Comparison of ENCODE assay signal across 8 cellular contexts in genomic region chr13:36999054-36999927, GRCh38. TPM values are rescaled to one million over a fixed set of nuclear protein-coding genes. Genes with fewer than 3 reads are reported as not detected.
DNase-seq lines count a peak whose midpoint lies in the region; ATAC-seq and TF ChIP-seq lines count a peak whose summit lies in the region.

Gene ALG5 (minus strand): TSS chr13:36999340. CDS start chr13:36999300, 40 bp downstream.

- H3K4me3 ChIP-seq in NB4 (ENCODE audit: low read depth, low read length), result peak within 1 kb of the TSS; percentile 94
- peak within 1 kb of the TSS; percentile 96 to 98 for H3K4me3 ChIP-seq in SK-N-SH (ENCODE audit: low read depth in 2 of 2, low read length in 1 of 2)

- H3K9me3 Mint-ChIP-seq in HFFc6, result no peaks in the 10 kb centered on the region

- POLR2A ChIA-PET in SK-N-SH (lab: Yijun Ruan, JAX), result interaction anchor here (0.6 to 1.8 kb wide), 5 partner anchors 13 to 83 kb away, joined by 3 to 5 read pairs (median 4); no protein-coding TSS in a partner anchor

- no peaks in the 10 kb centered on the region for H3K27me3 ChIP-seq in SK-N-SH (ENCODE audit: insufficient read depth)

- H2AFZ ChIP-seq in SK-N-SH (ENCODE audit: low read depth), result peak within 1 kb of the TSS; percentile 80

- peak within 1 kb of the TSS; percentile 94 for H3K9ac ChIP-seq in SK-N-SH

- H3K4me1 ChIP-seq in SK-N-SH (ENCODE audit: control insufficient read depth in 1 of 2, insufficient read depth in 2 of 2, low read depth in 1 of 2, low read length in 1 of 2), result peaks cover 9 to 13% of the 10 kb centered on the region in 2 experiments; a peak in 3 of 4 replicates

- H3K36me3 Mint-ChIP-seq in HFFc6 (ENCODE audit: low read depth), result no peaks in the 10 kb centered on the region; the same call in 1 of the 2 replicates

- H3K27me3 Mint-ChIP-seq in HFFc6 (ENCODE audit: insufficient read depth), result peaks cover 10% of the 10 kb centered on the region

- H3K9me3 ChIP-seq in SK-N-SH, result no peaks in the 10 kb centered on the region

- TF ChIP-seq CTCF in GM10266 (IDR thresholded peaks at IDR 0.05; ENCODE audit: control insufficient read depth, insufficient read depth, low read depth, missing control alignments) (peak; percentile 99), HFFc6 (IDR thresholded peaks at IDR 0.05) (peak; percentile 99), NB4 (IDR thresholded peaks at IDR 0.05; ENCODE audit: low read depth, low read length) (peak; percentile 67), SK-N-SH (IDR thresholded peaks at IDR 0.05) (peak; percentile 95), omental fat pad (IDR thresholded peaks at IDR 0.05) (peak in 2 of 3 donors; percentile 71 to 95)

- DNase-seq in GM10266 (ENCODE audit: extremely low spot score), result peak; percentile 87
- DNase-seq in HFFc6, result peak; percentile 80
- DNase-seq in NB4 (ENCODE audit: low read depth), result peak; percentile 92
- peak; percentile 93 for DNase-seq in SK-N-SH
- DNase-seq in activated naive CD4-positive, alpha-beta T cell treated with anti-CD3 and anti-CD28 coated beads, Interleukin-2, amount 50 U/mL, for 16 hours, result peak; percentile 94
- peak; percentile 89 for DNase-seq in germinal center (ENCODE audit: low spot score)
- DNase-seq in omental fat pad (ENCODE audit: low spot score), result peak; percentile 66

- H3K4me2 ChIP-seq in SK-N-SH, result peak within 1 kb of the TSS; percentile 98

- peaks cover 30% of the 10 kb centered on the region for H3F3A ChIP-seq in SK-N-SH (replicated peaks; ENCODE audit: insufficient read depth)

- TF ChIP-seq EP300 in SK-N-SH (IDR thresholded peaks at IDR 0.05; ENCODE audit: borderline replicate concordance in 1 of 2, low read depth in 1 of 2, low read length in 1 of 2), result peak in 1 of 2 experiments; percentile 25; a peak in 1 of 4 replicates

- peak; percentile 35; the same call in 1 of the 2 replicates for TF ChIP-seq RAD21 in SK-N-SH (IDR thresholded peaks at IDR 0.05; ENCODE audit: low read length)

- peak within 1 kb of the TSS; percentile 99 for H3K4me3 Mint-ChIP-seq in HFFc6

- H4K20me1 ChIP-seq in SK-N-SH (ENCODE audit: insufficient read depth), result no peaks in the 10 kb centered on the region

- peak within 1 kb of the TSS; percentile 91 to 98 for H3K27ac ChIP-seq in SK-N-SH (ENCODE audit: low read depth in 2 of 2, low read length in 1 of 2)
- peak within 1 kb of the TSS; percentile 94 for H3K27ac ChIP-seq in temporal lobe (ENCODE audit: low read depth, low read length)

- ATAC-seq in omental fat pad (ENCODE audit: low FRiP score), result peak; percentile 92

- CTCF ChIA-PET in SK-N-SH (lab: Yijun Ruan, JAX), result interaction anchor here (0.7 to 3.8 kb wide), 22 partner anchors 9 to 181 kb away, joined by 3 to 26 read pairs (median 5); partner anchors contain the start of gene RFXAP

- peak; percentile 97 for TF ChIP-seq POLR2A in NB4 (IDR thresholded peaks at IDR 0.05; ENCODE audit: extremely low read depth, insufficient read length)

- H3K27ac Mint-ChIP-seq in HFFc6, result peak within 1 kb of the TSS; percentile 99

- no peaks in the 10 kb centered on the region for H3K9me2 ChIP-seq in SK-N-SH

- peaks cover 35% of the 10 kb centered on the region for H3K4me1 Mint-ChIP-seq in HFFc6 (ENCODE audit: low read depth)

- 1% methylated on average over 23 of the region's 54 CpGs for WGBS in SK-N-SH (ENCODE audit: low lambda C conversion rate)

- H3K79me2 ChIP-seq in SK-N-SH (ENCODE audit: insufficient read depth), result peaks cover 78% of the 10 kb centered on the region

- peaks cover 18 to 33% of the 10 kb centered on the region in 2 experiments for H3K36me3 ChIP-seq in SK-N-SH (replicated peaks in 1 of 2; ENCODE audit: control insufficient read depth in 1 of 2, insufficient read depth in 2 of 2, low read length in 1 of 2)

TF ChIP-seq in SK-N-SH, 30 proteins besides CTCF, POLR2A, EP300 and RAD21:
- TF ChIP-seq CHD2 (IDR thresholded peaks at IDR 0.05; ENCODE audit: low read length, partially characterized antibody), result peak; percentile 78
- TF ChIP-seq SMC3 (IDR thresholded peaks at IDR 0.05; ENCODE audit: low read depth, low read length), result peak; percentile 45
- no peak for TF ChIP-seq RXRA (IDR thresholded peaks at IDR 0.05; ENCODE audit: borderline replicate concordance, low read depth)
- TF ChIP-seq MAX (IDR thresholded peaks at IDR 0.05; ENCODE audit: low read depth), result peak; percentile 76
- peak; percentile 75; the same call in 1 of the 2 replicates for TF ChIP-seq SIN3A (IDR thresholded peaks at IDR 0.05; ENCODE audit: borderline replicate concordance, low read depth, low read length)
- TF ChIP-seq, protein P1, sequence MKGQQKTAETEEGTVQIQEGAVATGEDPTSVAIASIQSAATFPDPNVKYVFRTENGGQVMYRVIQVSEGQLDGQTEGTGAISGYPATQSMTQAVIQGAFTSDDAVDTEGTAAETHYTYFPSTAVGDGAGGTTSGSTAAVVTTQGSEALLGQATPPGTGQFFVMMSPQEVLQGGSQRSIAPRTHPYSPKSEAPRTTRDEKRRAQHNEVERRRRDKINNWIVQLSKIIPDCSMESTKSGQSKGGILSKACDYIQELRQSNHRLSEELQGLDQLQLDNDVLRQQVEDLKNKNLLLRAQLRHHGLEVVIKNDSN (IDR thresholded peaks at IDR 0.05; ENCODE audit: borderline replicate concordance, low read depth), result no peak
- TF ChIP-seq RCOR1 (IDR thresholded peaks at IDR 0.05; ENCODE audit: low read length), result peak; percentile 65
- TF ChIP-seq YY1 (IDR thresholded peaks at IDR 0.05; ENCODE audit: low read depth), result peak; percentile 91
- 0 out of 2 replicates have a peak, but pooled peaks have one; percentile 5 for TF ChIP-seq FOSL2 (IDR thresholded peaks at IDR 0.05; ENCODE audit: borderline replicate concordance, low read depth)
- TF ChIP-seq POLR2AphosphoS5 (IDR thresholded peaks at IDR 0.05; ENCODE audit: low read depth, low read length), result peak; percentile 92
- TF ChIP-seq PBX3 (IDR thresholded peaks at IDR 0.05), result peak; percentile 39; the same call in 1 of the 2 replicates
- TF ChIP-seq GABPA (IDR thresholded peaks at IDR 0.05; ENCODE audit: low read depth), result peak; percentile 77
- peak; percentile 88 for TF ChIP-seq MXI1 (IDR thresholded peaks at IDR 0.05; ENCODE audit: low read depth, low read length)
- TF ChIP-seq TAF1 (IDR thresholded peaks at IDR 0.05; ENCODE audit: borderline replicate concordance, low read depth, low read length), result peak; percentile 93
- peak; percentile 66 for TF ChIP-seq ELF1 (IDR thresholded peaks at IDR 0.05)
- no peak for TF ChIP-seq JUND (IDR thresholded peaks at IDR 0.05)
- peak; percentile 20; the same call in 1 of the 2 replicates for TF ChIP-seq REST (IDR thresholded peaks at IDR 0.05; ENCODE audit: low read depth, low read length)
- TF ChIP-seq RFX5 (IDR thresholded peaks at IDR 0.05; ENCODE audit: low read length), result no peak
- TF ChIP-seq NFIC (IDR thresholded peaks at IDR 0.05; ENCODE audit: borderline replicate concordance), result peak; percentile 41; the same call in 1 of the 2 replicates

RNA-seq across cellular contexts. Expression of gene ALG5, which starts in this region (rescaled TPM):
- total RNA-seq in HFFc6 (2021; fragmentation: NEBNext Ultra II Directional; extraction: Animal tissue kit (Norgen Biotek cat#: 25700)), result 10 to 100 TPM; 31.0 to 41.9 (median 33.4) TPM
- polyA plus RNA-seq in SK-N-SH (2012; rRNA removed), result 24.2 and 30.4 TPM in 2 replicates
- polyA plus RNA-seq in SK-N-SH (2012; cell fraction: cytosol; rRNA removed), result 35.4 and 46.3 TPM in 2 replicates
- polyA plus RNA-seq in SK-N-SH (2012; cell fraction: nucleus; rRNA removed), result 10.6 and 17.8 TPM in 2 replicates
- total RNA-seq in omental fat pad, result 10 to 100 TPM; 21.0 to 41.3 (median 29.4) TPM
- 14.8 TPM for total RNA-seq in temporal lobe

Comparison
In these comparisons a context has a peak if more than half of its experiments do, and no peak if none do; other contexts are left out.
1. Peak in every context shown above with its lines: DNase-seq, ATAC-seq, H3K4me3 ChIP-seq and H3K27ac ChIP-seq.